ENCODE assay signal across 8 cellular contexts in the genomic region with DNA sequence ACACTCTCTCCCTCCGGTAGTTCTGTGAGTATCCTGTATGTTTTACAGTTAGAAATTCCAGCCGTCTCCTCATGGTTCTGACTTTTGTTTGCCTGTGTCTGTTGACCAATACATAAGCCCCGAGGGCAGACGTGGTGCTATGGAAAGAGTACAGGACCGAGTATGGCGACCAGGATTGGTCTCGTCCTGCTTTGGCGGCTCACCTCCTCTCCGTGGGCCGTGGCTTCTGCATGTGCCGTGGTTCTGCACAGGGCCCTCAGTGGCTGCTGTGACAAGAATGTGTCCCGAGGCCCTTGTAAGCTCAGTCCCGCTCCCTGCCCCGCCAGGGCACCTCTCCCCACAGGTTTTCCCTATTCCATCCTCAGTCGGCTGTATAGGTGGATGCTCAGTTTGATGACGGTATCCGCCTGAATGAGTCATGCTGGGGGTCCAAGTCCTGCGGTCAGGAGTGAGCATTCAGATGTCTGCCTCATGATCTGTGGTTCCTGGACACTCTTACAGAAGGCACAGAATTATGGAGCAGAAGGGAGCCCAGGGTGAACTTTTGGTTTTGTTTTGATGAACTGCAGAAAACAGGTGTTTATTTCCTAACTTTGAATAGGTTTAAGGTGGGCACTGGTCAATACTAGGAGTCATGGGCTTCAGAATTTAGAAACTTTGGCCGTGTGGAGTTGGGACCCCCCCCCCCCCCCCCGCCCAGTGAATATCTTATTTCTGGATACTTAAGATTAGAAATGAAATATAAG. TPM values are rescaled to one million over a fixed set of nuclear protein-coding genes. Genes with fewer than 3 reads are reported as not detected.
DNase-seq lines count a peak whose midpoint lies in the region; ATAC-seq and TF ChIP-seq lines count a peak whose summit lies in the region.

No MANE protein-coding gene starts in this region.

- ATAC-seq in thoracic aorta (ENCODE audit: insufficient number of reproducible peaks, low FRiP score, low read depth) (no peak), omental fat pad (ENCODE audit: low FRiP score) (no peak)

- POLR2A ChIA-PET in HEK293 (lab: Yijun Ruan, JAX): interaction anchor here (1.0 to 2.9 kb wide), 4 partner anchors 13 to 57 kb away, joined by 3 to 26 read pairs (median 4); a partner anchor contains a TSS

- peak overlapping the region; percentile 47 for H3K27ac ChIP-seq in ACC112 (ENCODE audit: low read depth, low read length)
- H3K27ac ChIP-seq in HEK293 (ENCODE audit: extremely low read depth, low read depth, low read length): peak overlapping the region; percentile 32; the same call in 1 of the 2 replicates
- no peak overlapping the region for H3K27ac ChIP-seq in thoracic aorta
- no peak overlapping the region for H3K27ac ChIP-seq in substantia nigra (ENCODE audit: low read depth, low read length, poor library complexity, severe bottlenecking)

- H3K4me1 ChIP-seq in ACC112 (ENCODE audit: control insufficient read depth, insufficient read depth, low read length, unreplicated experiment) (peaks cover 13% of the 10 kb centered on the region), HEK293 (ENCODE audit: control insufficient read depth, insufficient read depth, low read length) (no peaks in the 10 kb centered on the region), thoracic aorta (ENCODE audit: control insufficient read depth in 1 of 2, low read depth in 2 of 2) (peaks cover 17 to 25% of the 10 kb centered on the region in 2 donors)

- no peaks in the 10 kb centered on the region for H3K36me3 Mint-ChIP-seq in activated naive CD8-positive, alpha-beta T cell treated with anti-CD3 and anti-CD28 coated beads for 36 hours

- H3K27me3 ChIP-seq in ACC112 (ENCODE audit: insufficient read depth, low read length) (no peaks in the 10 kb centered on the region), thoracic aorta (replicated peaks; ENCODE audit: insufficient read depth) (no peaks in the 10 kb centered on the region)

- peaks cover 17% of the 10 kb centered on the region for H3K4me1 Mint-ChIP-seq in activated naive CD8-positive, alpha-beta T cell treated with anti-CD3 and anti-CD28 coated beads for 36 hours

- no peak for DNase-seq in activated naive CD8-positive, alpha-beta T cell treated with anti-CD3 and anti-CD28 coated beads for 36 hours
- DNase-seq in islet precursor cell (peak; percentile 60), thoracic aorta (ENCODE audit: low spot score) (no peak), omental fat pad (ENCODE audit: low spot score) (no peak), substantia nigra (lab: John Stamatoyannopoulos, UW) (no peak)
- DNase-seq in activated effector memory CD4-positive, alpha-beta T cell treated with anti-CD3 and anti-CD28 coated beads, Interleukin-2, amount 50 U/mL, for 16 hours: no peak

- peaks cover 55% of the 10 kb centered on the region for H3K79me2 ChIP-seq in ACC112 (ENCODE audit: control insufficient read depth, insufficient read depth, low read length, unreplicated experiment)

- H3K9me3 ChIP-seq in HEK293 (ENCODE audit: control insufficient read depth, insufficient read depth, low read depth, low read length): no peaks in the 10 kb centered on the region
- no peaks in the 10 kb centered on the region for H3K9me3 ChIP-seq in thoracic aorta

- H3K9me3 Mint-ChIP-seq in activated naive CD8-positive, alpha-beta T cell treated with anti-CD3 and anti-CD28 coated beads for 36 hours: no peaks in the 10 kb centered on the region

- H3K36me3 ChIP-seq in ACC112 (ENCODE audit: insufficient read depth, low read length) (0 out of 2 replicates have a peak, but pooled peaks cover 6% of the 10 kb centered on the region), HEK293 (ENCODE audit: control insufficient read depth in 2 of 2, insufficient read depth in 1 of 2, low read length in 2 of 2) (peaks cover 0 to 43% of the 10 kb centered on the region in 2 experiments; a peak in 1 of 3 replicates), thoracic aorta (peaks cover 21% of the 10 kb centered on the region)

- no peak overlapping the region for H2AFZ ChIP-seq in ACC112 (ENCODE audit: low read length, unreplicated experiment)

- H3K4me3 ChIP-seq in ACC112 (ENCODE audit: low read depth, low read length): peak overlapping the region; percentile 88
- H3K4me3 ChIP-seq in HEK293 (ENCODE audit: low read depth, low read length): peak overlapping the region; percentile 91
- peak overlapping the region; percentile 93 for H3K4me3 ChIP-seq in thoracic aorta

- no peaks in the 10 kb centered on the region for H3K27me3 Mint-ChIP-seq in activated naive CD8-positive, alpha-beta T cell treated with anti-CD3 and anti-CD28 coated beads for 36 hours

- CTCF ChIA-PET in HEK293 (lab: Yijun Ruan, JAX): interaction anchor here (0.7 to 6.6 kb wide), 3 partner anchors 49 to 50 kb away, joined by 4 to 37 read pairs (median 11); no protein-coding TSS in a partner anchor

- peak overlapping the region; percentile 72 for H3K27ac Mint-ChIP-seq in activated naive CD8-positive, alpha-beta T cell treated with anti-CD3 and anti-CD28 coated beads for 36 hours

- peak overlapping the region; percentile 90 for H3K4me3 Mint-ChIP-seq in activated naive CD8-positive, alpha-beta T cell treated with anti-CD3 and anti-CD28 coated beads for 36 hours

- TF ChIP-seq CTCF in HEK293 (tag by site-specific recombination; IDR thresholded peaks at IDR 0.05): no peak
- TF ChIP-seq CTCF in thoracic aorta (IDR thresholded peaks at IDR 0.05): no peak
- TF ChIP-seq CTCF in omental fat pad (IDR thresholded peaks at IDR 0.05): no peak

TF ChIP-seq in HEK293, 187 proteins besides CTCF, POLR2A, EP300 and RAD21 (continues in another document):
- TF ChIP-seq ZBTB20 (tag by site-specific recombination; IDR thresholded peaks at IDR 0.05) (peak; percentile 94), ZNF660 (tag by site-specific recombination; IDR thresholded peaks at IDR 0.05) (no peak), ZNF37A (tag by site-specific recombination; IDR thresholded peaks at IDR 0.05) (no peak), ZBTB7A (tag by site-specific recombination; IDR thresholded peaks at IDR 0.05; ENCODE audit: low read depth) (no peak), ZNF433 (tag by site-specific recombination; IDR thresholded peaks at IDR 0.05; ENCODE audit: low read depth) (no peak), ZNF510 (tag by site-specific recombination; IDR thresholded peaks at IDR 0.05; ENCODE audit: insufficient replicate concordance) (no peak), ZNF248 (tag by site-specific recombination; IDR thresholded peaks at IDR 0.05) (no peak), ZNF521 (tag by site-specific recombination; IDR thresholded peaks at IDR 0.05) (no peak), KLF9 (tag by site-specific recombination; IDR thresholded peaks at IDR 0.05; ENCODE audit: low read depth) (no peak), HOXA7 (CRISPR knock-in tag; IDR thresholded peaks at IDR 0.05; ENCODE audit: borderline replicate concordance) (no peak)
- TF ChIP-seq, protein P1, sequence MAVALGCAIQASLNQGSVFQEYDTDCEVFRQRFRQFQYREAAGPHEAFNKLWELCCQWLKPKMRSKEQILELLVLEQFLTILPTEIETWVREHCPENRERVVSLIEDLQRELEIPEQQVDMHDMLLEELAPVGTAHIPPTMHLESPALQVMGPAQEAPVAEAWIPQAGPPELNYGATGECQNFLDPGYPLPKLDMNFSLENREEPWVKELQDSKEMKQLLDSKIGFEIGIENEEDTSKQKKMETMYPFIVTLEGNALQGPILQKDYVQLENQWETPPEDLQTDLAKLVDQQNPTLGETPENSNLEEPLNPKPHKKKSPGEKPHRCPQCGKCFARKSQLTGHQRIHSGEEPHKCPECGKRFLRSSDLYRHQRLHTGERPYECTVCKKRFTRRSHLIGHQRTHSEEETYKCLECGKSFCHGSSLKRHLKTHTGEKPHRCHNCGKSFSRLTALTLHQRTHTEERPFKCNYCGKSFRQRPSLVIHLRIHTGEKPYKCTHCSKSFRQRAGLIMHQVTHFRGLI (tag by site-specific recombination; IDR thresholded peaks at IDR 0.05): no peak
- TF ChIP-seq, protein P2, sequence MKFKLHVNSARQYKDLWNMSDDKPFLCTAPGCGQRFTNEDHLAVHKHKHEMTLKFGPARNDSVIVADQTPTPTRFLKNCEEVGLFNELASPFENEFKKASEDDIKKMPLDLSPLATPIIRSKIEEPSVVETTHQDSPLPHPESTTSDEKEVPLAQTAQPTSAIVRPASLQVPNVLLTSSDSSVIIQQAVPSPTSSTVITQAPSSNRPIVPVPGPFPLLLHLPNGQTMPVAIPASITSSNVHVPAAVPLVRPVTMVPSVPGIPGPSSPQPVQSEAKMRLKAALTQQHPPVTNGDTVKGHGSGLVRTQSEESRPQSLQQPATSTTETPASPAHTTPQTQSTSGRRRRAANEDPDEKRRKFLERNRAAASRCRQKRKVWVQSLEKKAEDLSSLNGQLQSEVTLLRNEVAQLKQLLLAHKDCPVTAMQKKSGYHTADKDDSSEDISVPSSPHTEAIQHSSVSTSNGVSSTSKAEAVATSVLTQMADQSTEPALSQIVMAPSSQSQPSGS (tag by site-specific recombination; IDR thresholded peaks at IDR 0.05; ENCODE audit: low read depth): no peak
- TF ChIP-seq, protein P3, sequence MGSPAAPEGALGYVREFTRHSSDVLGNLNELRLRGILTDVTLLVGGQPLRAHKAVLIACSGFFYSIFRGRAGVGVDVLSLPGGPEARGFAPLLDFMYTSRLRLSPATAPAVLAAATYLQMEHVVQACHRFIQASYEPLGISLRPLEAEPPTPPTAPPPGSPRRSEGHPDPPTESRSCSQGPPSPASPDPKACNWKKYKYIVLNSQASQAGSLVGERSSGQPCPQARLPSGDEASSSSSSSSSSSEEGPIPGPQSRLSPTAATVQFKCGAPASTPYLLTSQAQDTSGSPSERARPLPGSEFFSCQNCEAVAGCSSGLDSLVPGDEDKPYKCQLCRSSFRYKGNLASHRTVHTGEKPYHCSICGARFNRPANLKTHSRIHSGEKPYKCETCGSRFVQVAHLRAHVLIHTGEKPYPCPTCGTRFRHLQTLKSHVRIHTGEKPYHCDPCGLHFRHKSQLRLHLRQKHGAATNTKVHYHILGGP (tag by site-specific recombination; IDR thresholded peaks at IDR 0.05): no peak

RNA-seq across cellular contexts. Expression of a gene that starts 1.2 kb away (rescaled TPM):
- total RNA-seq in activated naive CD8-positive, alpha-beta T cell treated with anti-CD3 and anti-CD28 coated beads for 36 hours: 10 to 100 TPM; 62.5 to 66.6 TPM
- total RNA-seq in thoracic aorta (100 to 1,000 TPM; 110 to 119 TPM), omental fat pad (10 to 100 TPM; 29.2 to 59.7 (median 41.3) TPM)

RNA-seq across cellular contexts. Expression of a gene that starts 19.2 kb away (rescaled TPM):
- total RNA-seq in activated naive CD8-positive, alpha-beta T cell treated with anti-CD3 and anti-CD28 coated beads for 36 hours: under 1 TPM in 1 of 2 experiments, not detected in 1; 0.08 TPM
- total RNA-seq in thoracic aorta: not detected
- total RNA-seq in omental fat pad: not detected

RNA-seq across cellular contexts. Expression of a gene that starts 19.5 kb away (rescaled TPM):
- total RNA-seq in activated naive CD8-positive, alpha-beta T cell treated with anti-CD3 and anti-CD28 coated beads for 36 hours: not detected
- total RNA-seq in thoracic aorta: not detected
- total RNA-seq in omental fat pad: not detected

RNA-seq across cellular contexts. Expression of a gene that starts 38.1 kb away (rescaled TPM):
- total RNA-seq in activated naive CD8-positive, alpha-beta T cell treated with anti-CD3 and anti-CD28 coated beads for 36 hours: under 1 TPM; 0.23 to 0.34 TPM
- total RNA-seq in thoracic aorta: not detected
- 1 to 10 TPM in 1 of 4 donors, under 1 TPM in 1, not detected in 2; 0.48 to 3.0 TPM for total RNA-seq in omental fat pad

RNA-seq across cellular contexts. Expression of a gene that starts 57.9 kb away (rescaled TPM):
- 10 to 100 TPM; 47.4 to 48.3 TPM for total RNA-seq in activated naive CD8-positive, alpha-beta T cell treated with anti-CD3 and anti-CD28 coated beads for 36 hours
- total RNA-seq in thoracic aorta (10 to 100 TPM; 21.8 to 31.8 TPM), omental fat pad (10 to 100 TPM; 21.2 to 49.6 (median 25.8) TPM)

Comparison
In these comparisons a context has a peak if more than half of its experiments do, and no peak if none do; other contexts are left out.
1. H3K27ac ChIP-seq: peak in ACC112 (single experiment) and HEK293 (single experiment); none in thoracic aorta (0 of 2) and substantia nigra (single experiment).
2. Peak in every context shown above with its lines, with median percentiles within 50 percentile points of each other: H3K4me3 ChIP-seq.